ENCODE assay signal across 8 cellular contexts in genomic region chr2:73112026-73112912, GRCh38. TPM values are rescaled to one million over a fixed set of nuclear protein-coding genes. Genes with fewer than 3 reads are reported as not detected.
A peak's percentile ranks its signal among the peaks of the same experiment; 100 is the strongest.
DNase-seq lines count a peak whose midpoint lies in the region; ATAC-seq and TF ChIP-seq lines count a peak whose summit lies in the region.

No MANE protein-coding gene starts in this region.

- H3K27ac ChIP-seq in neuronal stem cell (replicated peaks; ENCODE audit: low read length) = no peak overlapping the region

- peaks cover 11 to 13% of the 10 kb centered on the region in 2 donors for H3K4me1 ChIP-seq in neuronal stem cell (ENCODE audit: control insufficient read depth in 2 of 2, insufficient read depth in 1 of 2, low read depth in 1 of 2, low read length in 2 of 2)

- TF ChIP-seq RAD21 in Ishikawa (IDR thresholded peaks at IDR 0.05; ENCODE audit: low read depth) = no peak

- peak overlapping the region; percentile 89 for H3K23ac ChIP-seq in neuronal stem cell (ENCODE audit: low read depth, low read length, poor library complexity)

- in situ Hi-C loops in Caki2 (cut with HindIII; ENCODE audit: low pct_unique_long_range_greater_than_20kb, low sequenced_read_pairs) = no loop called here

- peak overlapping the region; percentile 98 for H3K4me2 ChIP-seq in neuronal stem cell (ENCODE audit: insufficient read depth, low read length, poor library complexity, severe bottlenecking)

- H2BK15ac ChIP-seq in neuronal stem cell (ENCODE audit: low read length) = peak overlapping the region; percentile 27

- H3K9me3 Mint-ChIP-seq in activated T-cell treated with anti-CD3 and anti-CD28 coated beads, Interleukin-2, amount 50 U/mL, for 4 hours = no peaks in the 10 kb centered on the region

- no peaks in the 10 kb centered on the region for H3K36me3 Mint-ChIP-seq in activated T-cell treated with anti-CD3 and anti-CD28 coated beads, Interleukin-2, amount 50 U/mL, for 4 hours (ENCODE audit: insufficient read depth)

- peak overlapping the region; percentile 51 for H2BK12ac ChIP-seq in neuronal stem cell (ENCODE audit: low read length)

- peak; percentile 15 for ATAC-seq in GM21381 (IDR thresholded peaks at IDR 0.05; ENCODE audit: unreplicated experiment)
- ATAC-seq in activated T-cell treated with anti-CD3 and anti-CD28 coated beads, Interleukin-2, amount 50 U/mL, for 4 hours = peak; percentile 28 to 34

- peak overlapping the region; percentile 79 for H2BK5ac ChIP-seq in neuronal stem cell (ENCODE audit: low read length)

- H3K79me1 ChIP-seq in neuronal stem cell (ENCODE audit: low read depth, low read length) = no peaks in the 10 kb centered on the region

- no CpG with 5 or more reads among the region's 88 CpGs for WGBS in neuronal stem cell (ENCODE audit: extremely low coverage in 2 of 2, insufficient read length in 2 of 2, insufficient replicate concordance in 1 of 2), 2 donors

- TF ChIP-seq EP300 in Ishikawa (IDR thresholded peaks at IDR 0.05; ENCODE audit: borderline replicate concordance) = no peak

- H3K4ac ChIP-seq in neuronal stem cell (ENCODE audit: low read length) = peak overlapping the region; percentile 45

- H3K36me3 ChIP-seq in neuronal stem cell (replicated peaks in 1 of 2; ENCODE audit: control insufficient read depth in 2 of 2, insufficient read depth in 2 of 2, low read length in 2 of 2) = no peaks in the 10 kb centered on the region

- no peaks in the 10 kb centered on the region for H3K27me3 Mint-ChIP-seq in activated T-cell treated with anti-CD3 and anti-CD28 coated beads, Interleukin-2, amount 50 U/mL, for 4 hours (ENCODE audit: low read depth)

- TF ChIP-seq CTCF in foreskin fibroblast (IDR thresholded peaks at IDR 0.05; ENCODE audit: low read depth, low read length) = no peak

- H4K8ac ChIP-seq in neuronal stem cell (ENCODE audit: low read depth, low read length) = no peak overlapping the region

- peaks cover 0 to 77% (median 20%) of the 10 kb centered on the region in 3 experiments for H3K27me3 ChIP-seq in neuronal stem cell (ENCODE audit: control insufficient read depth in 3 of 3, insufficient read depth in 3 of 3, low read depth in 1 of 3, low read length in 3 of 3)

- H2AFZ ChIP-seq in neuronal stem cell (ENCODE audit: low read length) = peak overlapping the region; percentile 99

- peak overlapping the region; percentile 48 for H3K14ac ChIP-seq in neuronal stem cell (ENCODE audit: low read length)

- H3K18ac ChIP-seq in neuronal stem cell (ENCODE audit: low read length) = peak overlapping the region; percentile 97

- peak overlapping the region; percentile 79 for H3K4me3 Mint-ChIP-seq in activated T-cell treated with anti-CD3 and anti-CD28 coated beads, Interleukin-2, amount 50 U/mL, for 4 hours

- peak; percentile 63 for DNase-seq in Caki2 (ENCODE audit: low read depth)
- DNase-seq in activated T-cell treated with anti-CD3 and anti-CD28 coated beads, Interleukin-2, amount 50 U/mL, for 4 hours = no peak
- DNase-seq in foreskin fibroblast = peak; percentile 40 to 75
- peak; percentile 44 for DNase-seq in neuronal stem cell (ENCODE audit: low spot score)
- DNase-seq in GF-D8 (lab: John Stamatoyannopoulos, UW) = no peak
- no peak for DNase-seq in NCI-H187 treated with DMSO at 0.1 percent for 48 hours (lab: John Stamatoyannopoulos, UW)

- H3K4me3 ChIP-seq in foreskin fibroblast (ENCODE audit: low read depth in 1 of 2, low read length in 2 of 2) = peak overlapping the region; percentile 55 to 92
- peak overlapping the region; percentile 59 to 89 for H3K4me3 ChIP-seq in neuronal stem cell (ENCODE audit: low read length in 2 of 2)

- H3K4me1 Mint-ChIP-seq in activated T-cell treated with anti-CD3 and anti-CD28 coated beads, Interleukin-2, amount 50 U/mL, for 4 hours (ENCODE audit: low read depth) = peaks cover 34% of the 10 kb centered on the region

- H2AK5ac ChIP-seq in neuronal stem cell (ENCODE audit: low read depth, low read length) = peak overlapping the region; percentile 70

- H4K91ac ChIP-seq in neuronal stem cell (ENCODE audit: low read depth, low read length, poor library complexity) = no peak overlapping the region

- peak overlapping the region; percentile 96 for H3K9ac ChIP-seq in neuronal stem cell (ENCODE audit: low read depth, low read length, poor library complexity)

- H3K9me3 ChIP-seq in neuronal stem cell (replicated peaks in 1 of 2; ENCODE audit: control insufficient read depth in 2 of 2, insufficient read depth in 1 of 2, low read depth in 1 of 2, low read length in 2 of 2) = peaks cover 3 to 15% of the 10 kb centered on the region in 2 donors

- no peak overlapping the region for H2BK120ac ChIP-seq in neuronal stem cell (ENCODE audit: low read depth, low read length)

TF ChIP-seq in Ishikawa, 13 proteins besides CTCF, POLR2A, EP300 and RAD21:
- TF ChIP-seq FOXM1 (IDR thresholded peaks at IDR 0.05; ENCODE audit: borderline replicate concordance, low read depth) = no peak
- no peak for TF ChIP-seq CREB1 (IDR thresholded peaks at IDR 0.05; ENCODE audit: low read depth)
- TF ChIP-seq TEAD4 (IDR thresholded peaks at IDR 0.05) = no peak
- TF ChIP-seq CEBPB (IDR thresholded peaks at IDR 0.05) = no peak
- TF ChIP-seq, protein P1, sequence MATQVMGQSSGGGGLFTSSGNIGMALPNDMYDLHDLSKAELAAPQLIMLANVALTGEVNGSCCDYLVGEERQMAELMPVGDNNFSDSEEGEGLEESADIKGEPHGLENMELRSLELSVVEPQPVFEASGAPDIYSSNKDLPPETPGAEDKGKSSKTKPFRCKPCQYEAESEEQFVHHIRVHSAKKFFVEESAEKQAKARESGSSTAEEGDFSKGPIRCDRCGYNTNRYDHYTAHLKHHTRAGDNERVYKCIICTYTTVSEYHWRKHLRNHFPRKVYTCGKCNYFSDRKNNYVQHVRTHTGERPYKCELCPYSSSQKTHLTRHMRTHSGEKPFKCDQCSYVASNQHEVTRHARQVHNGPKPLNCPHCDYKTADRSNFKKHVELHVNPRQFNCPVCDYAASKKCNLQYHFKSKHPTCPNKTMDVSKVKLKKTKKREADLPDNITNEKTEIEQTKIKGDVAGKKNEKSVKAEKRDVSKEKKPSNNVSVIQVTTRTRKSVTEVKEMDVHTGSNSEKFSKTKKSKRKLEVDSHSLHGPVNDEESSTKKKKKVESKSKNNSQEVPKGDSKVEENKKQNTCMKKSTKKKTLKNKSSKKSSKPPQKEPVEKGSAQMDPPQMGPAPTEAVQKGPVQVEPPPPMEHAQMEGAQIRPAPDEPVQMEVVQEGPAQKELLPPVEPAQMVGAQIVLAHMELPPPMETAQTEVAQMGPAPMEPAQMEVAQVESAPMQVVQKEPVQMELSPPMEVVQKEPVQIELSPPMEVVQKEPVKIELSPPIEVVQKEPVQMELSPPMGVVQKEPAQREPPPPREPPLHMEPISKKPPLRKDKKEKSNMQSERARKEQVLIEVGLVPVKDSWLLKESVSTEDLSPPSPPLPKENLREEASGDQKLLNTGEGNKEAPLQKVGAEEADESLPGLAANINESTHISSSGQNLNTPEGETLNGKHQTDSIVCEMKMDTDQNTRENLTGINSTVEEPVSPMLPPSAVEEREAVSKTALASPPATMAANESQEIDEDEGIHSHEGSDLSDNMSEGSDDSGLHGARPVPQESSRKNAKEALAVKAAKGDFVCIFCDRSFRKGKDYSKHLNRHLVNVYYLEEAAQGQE (IDR thresholded peaks at IDR 0.05; ENCODE audit: low read depth) = no peak
- no peak for TF ChIP-seq TCF12 (IDR thresholded peaks at IDR 0.05; ENCODE audit: low read depth)
- no peak for TF ChIP-seq NFIC (IDR thresholded peaks at IDR 0.05)
- TF ChIP-seq MAX (IDR thresholded peaks at IDR 0.05) = peak; percentile 54; the same call in 1 of the 2 replicates
- 0 out of 2 replicates have a peak, but pooled peaks have one; percentile 8 for TF ChIP-seq EGR1 (IDR thresholded peaks at IDR 0.05)
- TF ChIP-seq YY1 (IDR thresholded peaks at IDR 0.05; ENCODE audit: low read depth) = no peak
- TF ChIP-seq TAF1 (IDR thresholded peaks at IDR 0.05; ENCODE audit: low read depth) = no peak
- no peak; the same call in 1 of the 2 replicates for TF ChIP-seq ZBTB7A (IDR thresholded peaks at IDR 0.05; ENCODE audit: low read depth)
- TF ChIP-seq, protein P2, sequence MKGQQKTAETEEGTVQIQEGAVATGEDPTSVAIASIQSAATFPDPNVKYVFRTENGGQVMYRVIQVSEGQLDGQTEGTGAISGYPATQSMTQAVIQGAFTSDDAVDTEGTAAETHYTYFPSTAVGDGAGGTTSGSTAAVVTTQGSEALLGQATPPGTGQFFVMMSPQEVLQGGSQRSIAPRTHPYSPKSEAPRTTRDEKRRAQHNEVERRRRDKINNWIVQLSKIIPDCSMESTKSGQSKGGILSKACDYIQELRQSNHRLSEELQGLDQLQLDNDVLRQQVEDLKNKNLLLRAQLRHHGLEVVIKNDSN (IDR thresholded peaks at IDR 0.05) = no peak

RNA-seq across cellular contexts. Expression of gene RAB11FIP5, which starts 0.5 kb away (rescaled TPM):
- total RNA-seq in Caki2 (2014; rRNA removed; shearing (Covaris generic); ENCODE audit: low replicate concordance) = 31.2 and 42.6 TPM in 2 replicates
- 1 to 10 TPM; 4.6 to 5.1 (median 5.0) TPM for total RNA-seq in activated T-cell treated with anti-CD3 and anti-CD28 coated beads, Interleukin-2, amount 50 U/mL, for 4 hours
- 8.1 TPM for polyA plus RNA-seq in neuronal stem cell (2013, experiment 1 of 2)
- polyA plus RNA-seq in neuronal stem cell (2013, experiment 2 of 2) = 7.9 TPM

RNA-seq across cellular contexts. Expression of gene SFXN5, which starts 40.8 kb away (rescaled TPM):
- 8.6 and 13.8 TPM in 2 replicates for total RNA-seq in Caki2 (2014; rRNA removed; shearing (Covaris generic); ENCODE audit: low replicate concordance)
- total RNA-seq in activated T-cell treated with anti-CD3 and anti-CD28 coated beads, Interleukin-2, amount 50 U/mL, for 4 hours = 1 to 10 TPM; 5.2 to 7.3 (median 5.3) TPM
- polyA plus RNA-seq in neuronal stem cell (2013, experiment 1 of 2) = 2.9 TPM
- 3.1 TPM for polyA plus RNA-seq in neuronal stem cell (2013, experiment 2 of 2)

Comparison
In these comparisons a context has a peak if more than half of its experiments do, and no peak if none do; other contexts are left out.
1. DNase-seq: peak in Caki2 (single experiment), foreskin fibroblast (2 of 2) and neuronal stem cell (single experiment); none in activated T-cell treated with anti-CD3 and anti-CD28 coated beads, Interleukin-2, amount 50 U/mL, for 4 hours (single experiment), GF-D8 (single experiment) and NCI-H187 treated with DMSO at 0.1 percent for 48 hours (single experiment).